ENCODE assay signal across 23 cellular contexts in genomic region chr3:9388142-9388541, GRCh38.
"Had no signal": no experiment of that assay in that cellular context is flagged by ENCODE, and none has a peak within 500 bp of the region (broad histone marks: within the 10 kb centered on the region; RNA-seq: fewer than 3 reads in every experiment).

No MANE protein-coding gene starts in this region.

- H3K4me3 ChIP-seq: cardiac muscle cell, PC-9, SK-N-MC had no signal

- H3K4me3 Mint-ChIP-seq: activated CD8-positive, alpha-beta T cell treated with anti-CD3 and anti-CD28 coated beads, Interleukin-2, amount 10 ng/mL, durations not matched to agents 7 days and 5 days; activated naive CD8-positive, alpha-beta T cell treated with anti-CD3 and anti-CD28 coated beads for 36 hours; activated T-cell treated with anti-CD3 and anti-CD28 coated beads, Interleukin-2, amount 50 U/mL, for 24 hours; WTC11 had no signal

- DNase-seq: activated CD4-positive, alpha-beta T cell treated with anti-CD3 and anti-CD28 coated beads for 48 hours; activated CD4-positive, alpha-beta T cell treated with anti-CD3 and anti-CD28 coated beads, Interleukin-2, amount 50 U/mL, for 4 hours; activated CD4-positive, CD25-positive, alpha-beta regulatory T cell treated with anti-CD3 and anti-CD28 coated beads, Interleukin-2, amount 50 U/mL, for 72 hours; activated CD8-positive, alpha-beta memory T cell treated with anti-CD3 and anti-CD28 coated beads, Interleukin-2, amount 50 U/mL, for 48 hours; activated CD8-positive, alpha-beta T cell treated with anti-CD3 and anti-CD28 coated beads, Interleukin-2, amount 10 ng/mL, durations not matched to agents 7 days and 5 days; activated effector memory CD4-positive, alpha-beta T cell treated with anti-CD3 and anti-CD28 coated beads, Interleukin-2, amount 50 U/mL, for 16 hours; activated naive CD4-positive, alpha-beta T cell treated with Interleukin-2 at 50 U/mL for 16 hours; activated naive CD8-positive, alpha-beta T cell treated with anti-CD3 and anti-CD28 coated beads for 36 hours; activated T-cell treated with anti-CD3 and anti-CD28 coated beads, Interleukin-2, amount 50 U/mL, for 24 hours; brain microvascular endothelial cell; KG1; NCI-H1048; NCI-H146; NCI-H187 treated with DMSO at 0.1 percent for 48 hours; NCI-H2081 treated with DMSO at 0.1 percent for 48 hours; NCI-H446; NCI-H524; PC-9; SW 1271 had no signal

- H3K27ac ChIP-seq: brain microvascular endothelial cell, cardiac muscle cell, PC-9, SK-N-MC had no signal

- H3K27me3 Mint-ChIP-seq: activated naive CD8-positive, alpha-beta T cell treated with anti-CD3 and anti-CD28 coated beads for 36 hours; activated T-cell treated with anti-CD3 and anti-CD28 coated beads, Interleukin-2, amount 50 U/mL, for 24 hours had no signal

- H3K27me3 ChIP-seq: brain microvascular endothelial cell, cardiac muscle cell had no signal

- ATAC-seq: activated CD8-positive, alpha-beta T cell treated with anti-CD3 and anti-CD28 coated beads, Interleukin-2, amount 10 ng/mL, durations not matched to agents 7 days and 5 days; Right ventricle myocardium inferior; WTC11 had no signal

- H3K9me3 Mint-ChIP-seq: activated naive CD8-positive, alpha-beta T cell treated with anti-CD3 and anti-CD28 coated beads for 36 hours; activated T-cell treated with anti-CD3 and anti-CD28 coated beads, Interleukin-2, amount 50 U/mL, for 24 hours; WTC11 had no signal
